ENCODE assay signal across 1 cellular context in the genomic region with DNA sequence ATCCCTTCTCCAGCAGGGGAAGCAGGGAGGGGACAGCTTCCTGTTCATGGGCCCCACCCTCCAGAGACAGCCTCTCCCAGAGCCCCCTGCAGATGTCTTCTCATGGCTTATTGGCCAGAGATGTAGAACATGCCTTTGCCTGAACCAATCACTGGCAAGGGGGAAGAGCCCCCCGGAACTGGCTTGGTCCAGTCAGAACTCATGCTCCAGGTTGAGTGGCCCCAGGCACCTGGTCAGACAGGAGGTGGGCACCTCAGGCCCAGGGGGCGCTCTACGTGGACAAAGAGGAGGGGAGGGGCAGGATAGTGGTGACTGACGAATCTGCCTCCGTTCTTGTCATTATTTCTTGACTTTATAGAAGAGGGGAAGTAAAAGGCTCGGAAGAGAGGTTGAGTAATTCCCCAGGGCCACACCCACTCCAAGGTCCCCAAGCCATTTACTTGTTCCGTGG.
TF ChIP-seq lines count a peak whose summit lies in the region.

No MANE protein-coding gene starts in this region.

TF ChIP-seq in K562, 482 proteins besides CTCF, POLR2A, EP300 and RAD21:
- TF ChIP-seq NFYB (IDR thresholded peaks at IDR 0.05; ENCODE audit: extremely low read depth, insufficient read length) (peak; percentile 41), ZNF707 (CRISPR knock-in tag; conservative IDR thresholded peaks at IDR 0.05) (no peak), SPI1 (IDR thresholded peaks at IDR 0.05; ENCODE audit: borderline replicate concordance, low read depth, low read length) (peak; percentile 24; the same call in 1 of the 2 replicates)
- TF ChIP-seq, protein P1, sequence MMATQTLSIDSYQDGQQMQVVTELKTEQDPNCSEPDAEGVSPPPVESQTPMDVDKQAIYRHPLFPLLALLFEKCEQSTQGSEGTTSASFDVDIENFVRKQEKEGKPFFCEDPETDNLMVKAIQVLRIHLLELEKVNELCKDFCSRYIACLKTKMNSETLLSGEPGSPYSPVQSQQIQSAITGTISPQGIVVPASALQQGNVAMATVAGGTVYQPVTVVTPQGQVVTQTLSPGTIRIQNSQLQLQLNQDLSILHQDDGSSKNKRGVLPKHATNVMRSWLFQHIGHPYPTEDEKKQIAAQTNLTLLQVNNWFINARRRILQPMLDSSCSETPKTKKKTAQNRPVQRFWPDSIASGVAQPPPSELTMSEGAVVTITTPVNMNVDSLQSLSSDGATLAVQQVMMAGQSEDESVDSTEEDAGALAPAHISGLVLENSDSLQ (IDR thresholded peaks at IDR 0.05): 0 out of 2 replicates have a peak, but pooled peaks have one; percentile 6
- TF ChIP-seq, protein P2, sequence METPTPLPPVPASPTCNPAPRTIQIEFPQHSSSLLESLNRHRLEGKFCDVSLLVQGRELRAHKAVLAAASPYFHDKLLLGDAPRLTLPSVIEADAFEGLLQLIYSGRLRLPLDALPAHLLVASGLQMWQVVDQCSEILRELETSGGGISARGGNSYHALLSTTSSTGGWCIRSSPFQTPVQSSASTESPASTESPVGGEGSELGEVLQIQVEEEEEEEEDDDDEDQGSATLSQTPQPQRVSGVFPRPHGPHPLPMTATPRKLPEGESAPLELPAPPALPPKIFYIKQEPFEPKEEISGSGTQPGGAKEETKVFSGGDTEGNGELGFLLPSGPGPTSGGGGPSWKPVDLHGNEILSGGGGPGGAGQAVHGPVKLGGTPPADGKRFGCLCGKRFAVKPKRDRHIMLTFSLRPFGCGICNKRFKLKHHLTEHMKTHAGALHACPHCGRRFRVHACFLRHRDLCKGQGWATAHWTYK (CRISPR knock-in tag; IDR thresholded peaks at IDR 0.05): no peak
TF ChIP-seq in K562: peak in this region for 3.
